15 cellular contexts compared by ENCODE assay signal in genomic region chr14:57364659-57365450, GRCh38. TPM values are rescaled to one million over a fixed set of nuclear protein-coding genes. Genes with fewer than 3 reads are reported as not detected.
DNase-seq lines count a peak whose midpoint lies in the region; ATAC-seq, FAIRE-seq and TF ChIP-seq lines count a peak whose summit lies in the region.
"Had no signal": no experiment of that assay in that cellular context is flagged by ENCODE, and none has a peak within 500 bp of the region (broad histone marks: within the 10 kb centered on the region; RNA-seq: fewer than 3 reads in every experiment).

No MANE protein-coding gene starts in this region.

- no peak overlapping the region for H2BK5ac ChIP-seq in H9 (ENCODE audit: insufficient read length, low read length)

- no peak overlapping the region for H3K9ac ChIP-seq in H9 (ENCODE audit: extremely low read depth, insufficient read length, low read length)
- no peak overlapping the region for H3K9ac ChIP-seq in KMS-11
- H3K9ac ChIP-seq in endothelial cell of umbilical vein (replicated peaks; ENCODE audit: extremely low read depth, insufficient read depth, low read length), result no peak overlapping the region
- H3K9ac ChIP-seq: GM23248 had no signal

- H3K36me3 Mint-ChIP-seq in H9 (ENCODE audit: insufficient read depth in 1 of 3, low read depth in 3 of 3) (peaks cover 0 to 2% (median 1%) of the 10 kb centered on the region in 3 experiments; a peak in 5 of 7 replicates), nephron progenitor cell (ENCODE audit: low read depth) (no peaks in the 10 kb centered on the region)

- H4K20me1 ChIP-seq in H9 (ENCODE audit: control insufficient read depth, insufficient read depth, insufficient read length), result no peaks in the 10 kb centered on the region
- H4K20me1 ChIP-seq in KMS-11 (ENCODE audit: insufficient read depth), result no peaks in the 10 kb centered on the region
- H4K20me1 ChIP-seq in endothelial cell of umbilical vein (replicated peaks; ENCODE audit: control insufficient read depth, extremely low read depth, insufficient read depth, low read length), result no peaks in the 10 kb centered on the region

- peak overlapping the region; percentile 37 to 77 (median 68); a peak in 4 of 7 replicates for H3K27ac Mint-ChIP-seq in H9
- peak overlapping the region; percentile 43 for H3K27ac Mint-ChIP-seq in nephron progenitor cell
- H3K27ac Mint-ChIP-seq: B cell; CD4-positive, alpha-beta T cell had no signal

- no peaks in the 10 kb centered on the region for H3K79me1 ChIP-seq in H9 (ENCODE audit: insufficient read depth, low read depth, low read length, poor library complexity, severe bottlenecking)

- no peak overlapping the region for H4K8ac ChIP-seq in H9 (replicated peaks; ENCODE audit: insufficient read length, low read depth, low read length)

- peak overlapping the region; percentile 52; the same call in 1 of the 2 replicates for H3K14ac ChIP-seq in H9 (ENCODE audit: insufficient read depth, low read length)

- no peak overlapping the region for H4K5ac ChIP-seq in H9 (ENCODE audit: insufficient read length, low read depth, low read length)

- no peaks in the 10 kb centered on the region for H3K79me2 ChIP-seq in H9 (ENCODE audit: insufficient read depth, low read length)
- no peaks in the 10 kb centered on the region for H3K79me2 ChIP-seq in KMS-11 (ENCODE audit: insufficient read depth, low read depth)
- H3K79me2 ChIP-seq in endothelial cell of umbilical vein (ENCODE audit: control insufficient read depth, insufficient read depth, low read length), result no peaks in the 10 kb centered on the region

- H3K27me3 ChIP-seq in H9 (ENCODE audit: insufficient read depth, low read length) (no peaks in the 10 kb centered on the region), KMS-11 (ENCODE audit: insufficient read depth, low read depth) (no peaks in the 10 kb centered on the region), endothelial cell of umbilical vein (ENCODE audit: control insufficient read depth in 2 of 2, insufficient read depth in 2 of 2, low read length in 2 of 2) (no peaks in the 10 kb centered on the region)

- no peak overlapping the region for H3K27ac ChIP-seq in H9 (ENCODE audit: insufficient read length, low read depth, low read length)
- peak overlapping the region; percentile 66; the same call in 1 of the 2 replicates for H3K27ac ChIP-seq in KMS-11
- no peak overlapping the region for H3K27ac ChIP-seq in endothelial cell of umbilical vein (ENCODE audit: insufficient read depth, low read depth, low read length)
- H3K27ac ChIP-seq: GM23248 had no signal

- intact Hi-C loops in endothelial cell of umbilical vein (cut with micrococcal nuclease), result no loop called here

- no peak overlapping the region for H2BK15ac ChIP-seq in H9 (ENCODE audit: low read depth, low read length)

- H3K9me3 Mint-ChIP-seq in H9, result peaks cover 6 to 7% of the 10 kb centered on the region in 2 experiments
- peaks cover 13% of the 10 kb centered on the region for H3K9me3 Mint-ChIP-seq in nephron progenitor cell
- H3K9me3 Mint-ChIP-seq: CD4-positive, alpha-beta T cell had no signal

- no peaks in the 10 kb centered on the region for H3K36me3 ChIP-seq in KMS-11 (ENCODE audit: insufficient read depth)
- no peaks in the 10 kb centered on the region for H3K36me3 ChIP-seq in endothelial cell of umbilical vein (ENCODE audit: control insufficient read depth in 2 of 2, extremely low read depth in 1 of 2, insufficient read depth in 2 of 2, low read length in 2 of 2)

- H3K27me3 Mint-ChIP-seq in H9 (ENCODE audit: low read depth) (peaks cover 7% of the 10 kb centered on the region), nephron progenitor cell (ENCODE audit: low read depth, poor library complexity) (peaks cover 15% of the 10 kb centered on the region)

- no peak overlapping the region for H2AK5ac ChIP-seq in H9 (ENCODE audit: insufficient read length, low read length)

- H2BK20ac ChIP-seq in H9 (ENCODE audit: low read depth, low read length, poor library complexity, severe bottlenecking), result no peak overlapping the region

- no peak overlapping the region for H2BK12ac ChIP-seq in H9 (ENCODE audit: insufficient read length, low read depth, low read length)

- H3K4me2 ChIP-seq in H9 (ENCODE audit: insufficient read depth, insufficient read length, low read length) (no peak overlapping the region), KMS-11 (no peak overlapping the region; the same call in 1 of the 2 replicates), endothelial cell of umbilical vein (ENCODE audit: insufficient read depth, low read length) (no peak overlapping the region)

- TF ChIP-seq CTCF in H9 (conservative IDR thresholded peaks at IDR 0.05), result no peak
- no peak for TF ChIP-seq CTCF in KMS-11 (conservative IDR thresholded peaks at IDR 0.05; ENCODE audit: low read depth, low read length)
- no peak for TF ChIP-seq CTCF in endothelial cell of umbilical vein (IDR thresholded peaks at IDR 0.05; ENCODE audit: extremely low read depth in 1 of 2, insufficient read depth in 1 of 2, low read depth in 1 of 2, low read length in 2 of 2)
- TF ChIP-seq CTCF in nephron progenitor cell (IDR thresholded peaks at IDR 0.05), result no peak

- no peaks in the 10 kb centered on the region for H3K9me1 ChIP-seq in endothelial cell of umbilical vein (replicated peaks; ENCODE audit: control insufficient read depth, extremely low read depth, insufficient read depth, low read length)

- no peak for ATAC-seq in HG03175 (IDR thresholded peaks at IDR 0.05; ENCODE audit: unreplicated experiment)

- POLR2A ChIA-PET in endothelial cell of umbilical vein (lab: Charles Lee), result no interaction called here

- H3T11ph ChIP-seq in H9 (ENCODE audit: low read length), result no peak overlapping the region

- peaks cover 31 to 32% of the 10 kb centered on the region in 2 experiments for H3K4me1 Mint-ChIP-seq in H9
- peaks cover 44% of the 10 kb centered on the region for H3K4me1 Mint-ChIP-seq in nephron progenitor cell
- H3K4me1 Mint-ChIP-seq: B cell had no signal

- no CpG with 5 or more reads among the region's 19 CpGs for WGBS in H9 (ENCODE audit: extremely low coverage, insufficient read length, low lambda C conversion rate)

- DNase-seq in H9, result peak; percentile 58
- no peak for DNase-seq in endothelial cell of umbilical vein (ENCODE audit: low read depth, low spot score)
- DNase-seq in nephron progenitor cell, result no peak
- no peak for DNase-seq in DMS79 (lab: John Stamatoyannopoulos, UW)
- no peak for DNase-seq in HT-29 (ENCODE audit: low spot score)
- DNase-seq: Calu3; CD4-positive, alpha-beta T cell; DMS79 treated with DMSO at 0.1 percent for 48 hours; GF-D8; GM23248; NCI-H1694; NCI-H510A treated with DMSO at 0.1 percent for 48 hours had no signal

- H3K4me3 Mint-ChIP-seq in H9 (peak overlapping the region; percentile 24 to 28; a peak in 2 of 5 replicates), nephron progenitor cell (no peak overlapping the region)
- H3K4me3 Mint-ChIP-seq: B cell; CD4-positive, alpha-beta T cell had no signal

- H3K4ac ChIP-seq in H9 (ENCODE audit: low read depth, low read length), result no peak overlapping the region

- BruUV-seq in endothelial cell of umbilical vein (replicated peaks; lab: Mats Ljungman, UMichigan), result no TSS peak

- no peak overlapping the region for H4K91ac ChIP-seq in H9 (ENCODE audit: insufficient read length, low read depth, low read length)

- H3K4me3 ChIP-seq in KMS-11 (IDR thresholded peaks at IDR 0.05; ENCODE audit: insufficient read depth, low read depth, low read length) (no peak overlapping the region), endothelial cell of umbilical vein (replicated peaks in 1 of 3; ENCODE audit: insufficient read depth in 1 of 3, low read depth in 1 of 3, low read length in 3 of 3) (no peak overlapping the region)
- H3K4me3 ChIP-seq: GM23248 had no signal

- H2AFZ ChIP-seq in H9 (ENCODE audit: low read length) (no peak overlapping the region), KMS-11 (ENCODE audit: low read depth) (no peak overlapping the region; the same call in 1 of the 2 replicates), endothelial cell of umbilical vein (ENCODE audit: low read depth, low read length) (peak overlapping the region; percentile 13)
- H2AFZ ChIP-seq: GM23248 had no signal

- H3K23ac ChIP-seq in H9 (ENCODE audit: insufficient read length, low read depth, low read length), result no peak overlapping the region

- FAIRE-seq in endothelial cell of umbilical vein (lab: Jason Lieb, UNC), result no peak

- dilution Hi-C loops in endothelial cell of umbilical vein (cut with MboI; ENCODE audit: extremely low pct_ligation_motif_present, low sequenced_read_pairs), result no loop called here

- no peak overlapping the region for H3K56ac ChIP-seq in H9 (ENCODE audit: insufficient read length, low read depth, low read length)

- H3K4me1 ChIP-seq in H9 (ENCODE audit: insufficient read depth, low read length) (peaks cover 4% of the 10 kb centered on the region; the same call in 1 of the 2 replicates), KMS-11 (ENCODE audit: low read depth, poor library complexity, severe bottlenecking) (peaks cover 43% of the 10 kb centered on the region), endothelial cell of umbilical vein (ENCODE audit: control insufficient read depth, extremely low read depth, insufficient read depth, low read length) (peaks cover 28% of the 10 kb centered on the region)

- CTCF ChIA-PET in endothelial cell of umbilical vein (lab: Charles Lee), result interaction anchor here (1.2 to 3.8 kb wide), 2 partner anchors 14 to 48 kb away, joined by 3 to 22 read pairs; no protein-coding TSS in a partner anchor

- H3K9me3 ChIP-seq in H9 (ENCODE audit: control insufficient read depth, low read depth, low read length), result no peaks in the 10 kb centered on the region
- H3K9me3 ChIP-seq in endothelial cell of umbilical vein (replicated peaks; ENCODE audit: control insufficient read depth, insufficient read depth, low read length), result no peaks in the 10 kb centered on the region

- no peak overlapping the region for H2BK120ac ChIP-seq in H9 (ENCODE audit: low read depth, low read length, poor library complexity, severe bottlenecking)

- TF ChIP-seq POLR2A in endothelial cell of umbilical vein (IDR thresholded peaks at IDR 0.05; ENCODE audit: low read depth, low read length), result no peak

- H3K18ac ChIP-seq in H9 (ENCODE audit: insufficient read length, low read depth, low read length), result no peak overlapping the region

- no peaks in the 10 kb centered on the region for H3K23me2 ChIP-seq in H9 (ENCODE audit: insufficient read length, low read depth, low read length, poor library complexity, severe bottlenecking)

TF ChIP-seq in endothelial cell of umbilical vein, 7 proteins besides CTCF, POLR2A, EP300 and RAD21 (continues in another document):
- no peak for TF ChIP-seq GATA2 (IDR thresholded peaks at IDR 0.05; ENCODE audit: insufficient read depth, insufficient read length, low read depth, low read length)

RNA-seq across cellular contexts. Expression of gene NAA30, which starts 25.5 kb away (rescaled TPM):
- total RNA-seq in H9 (2021), result 18.3 and 20.9 TPM in 2 replicates
- 21.8 and 22.1 TPM in 2 replicates for total RNA-seq in endothelial cell of umbilical vein
- 4.8 and 5.4 TPM in 2 replicates for polyA plus RNA-seq in endothelial cell of umbilical vein
- 6.0 and 6.8 TPM in 2 replicates for polyA plus RNA-seq in endothelial cell of umbilical vein (2011; cell fraction: cytosol; rRNA removed)
- polyA plus RNA-seq in endothelial cell of umbilical vein (2011; cell fraction: nucleus; rRNA removed), result 5.8 and 6.3 TPM in 2 replicates
- polyA plus RNA-seq in endothelial cell of umbilical vein (2012), result 13.9 and 20.8 TPM in 2 replicates
- 29.1 and 30.5 TPM in 2 replicates for polyA minus RNA-seq in endothelial cell of umbilical vein
- polyA minus RNA-seq in endothelial cell of umbilical vein (2011; cell fraction: cytosol; rRNA and poly(A)+ RNA removed), result 12.7 TPM
- 13.0 and 21.2 TPM in 2 replicates for polyA minus RNA-seq in endothelial cell of umbilical vein (2011; cell fraction: nucleus; rRNA and poly(A)+ RNA removed)
- 4.0 and 5.0 TPM in 2 replicates for total RNA-seq in HT-29 (2014; rRNA removed; shearing (Covaris generic))
